ENCODE assay signal across 18 cellular contexts in genomic region chr16:78199325-78200022, GRCh38.
A peak's percentile ranks its signal among the peaks of the same experiment; 100 is the strongest.
DNase-seq lines count a peak whose midpoint lies in the region; ATAC-seq, FAIRE-seq and TF ChIP-seq lines count a peak whose summit lies in the region.
"Had no signal": no experiment of that assay in that cellular context is flagged by ENCODE, and none has a peak within 500 bp of the region (broad histone marks: within the 10 kb centered on the region; RNA-seq: fewer than 3 reads in every experiment).

No MANE protein-coding gene starts in this region.

- H3K36me3 Mint-ChIP-seq in Calu3 (ENCODE audit: insufficient read depth, unreplicated experiment), result no peaks in the 10 kb centered on the region

- peak overlapping the region; percentile 2 for H3K27ac Mint-ChIP-seq in Calu3 (ENCODE audit: unreplicated experiment)

- H3K36me3 ChIP-seq in hepatocyte (replicated peaks; ENCODE audit: insufficient read depth, low read depth), result no peaks in the 10 kb centered on the region
- no peaks in the 10 kb centered on the region for H3K36me3 ChIP-seq in mucosa of descending colon (ENCODE audit: low read depth)

- intact Hi-C loops in Calu3 (cut with micrococcal nuclease; ENCODE audit: unreplicated experiment) (no loop called here), mucosa of descending colon (cut with DNase I, micrococcal nuclease) (no loop called here)

- H3K27me3 ChIP-seq in hepatocyte, result no peaks in the 10 kb centered on the region

- no peak overlapping the region for H3K4me2 ChIP-seq in hepatocyte
- H3K4me2 ChIP-seq: KMS-11 had no signal

- TF ChIP-seq CTCF in Calu3 (IDR thresholded peaks at IDR 0.05; ENCODE audit: unreplicated experiment) (no peak), hepatocyte (IDR thresholded peaks at IDR 0.05; ENCODE audit: poor library complexity) (no peak), mucosa of descending colon (IDR thresholded peaks at IDR 0.05) (no peak)

- peak overlapping the region; percentile 58 for H3K27ac ChIP-seq in hepatocyte
- H3K27ac ChIP-seq: KMS-11 had no signal

- peak; percentile 94 for ATAC-seq in mucosa of descending colon
- no peak for ATAC-seq in HG03460 (IDR thresholded peaks at IDR 0.05; ENCODE audit: unreplicated experiment)
- ATAC-seq in HG02588 (IDR thresholded peaks at IDR 0.05; ENCODE audit: unreplicated experiment), result no peak

- H3K4me1 Mint-ChIP-seq in Calu3 (ENCODE audit: low read depth, unreplicated experiment), result peaks cover 32% of the 10 kb centered on the region

- WGBS in hepatocyte (ENCODE audit: low lambda C conversion rate, missing lambda C conversion rate), result 77% methylated on average over 7 of the region's 7 CpGs

- H3K9me3 ChIP-seq in hepatocyte (ENCODE audit: low read depth), result no peaks in the 10 kb centered on the region
- no peaks in the 10 kb centered on the region for H3K9me3 ChIP-seq in mucosa of descending colon

- CTCF ChIA-PET in Calu3 (lab: Charles Lee), result interaction anchor here (0.5 kb wide), 1 partner anchor 27 kb away, joined by 3 read pairs; no protein-coding TSS in a partner anchor

- H3K79me2 ChIP-seq in hepatocyte, result no peaks in the 10 kb centered on the region

- H3K9me2 ChIP-seq in hepatocyte (replicated peaks; ENCODE audit: insufficient read depth), result no peaks in the 10 kb centered on the region

- BruUV-seq in Calu3 (replicated peaks; lab: Mats Ljungman, UMichigan), result no TSS peak

- no peak for FAIRE-seq in GM19239 (lab: Jason Lieb, UNC)
- FAIRE-seq: A204.1 had no signal

- H3K9me3 Mint-ChIP-seq in Calu3 (ENCODE audit: low read depth, unreplicated experiment), result no peaks in the 10 kb centered on the region

- no peak for DNase-seq in Calu3
- DNase-seq in NCI-H69 (lab: John Stamatoyannopoulos, UW), result peak; percentile 29
- peak; percentile 36 for DNase-seq in hepatocyte (ENCODE audit: low spot score)
- DNase-seq in mucosa of descending colon, result peak in 1 of 3 donors; percentile 50
- DNase-seq in DMS 273 treated with DMSO at 0.1 percent for 48 hours (lab: John Stamatoyannopoulos, UW), result no peak
- DNase-seq in GM19239 (ENCODE audit: insufficient read length, low spot score), result no peak
- DNase-seq: C1 segment of cervical spinal cord; DMS79 treated with DMSO at 0.1 percent for 48 hours; GOT3; NCI-H1092; NCI-H187; NK-92 treated with Interleukin-12 subunit alpha and Interleukin-12 subunit beta, amount 100 ng/mL, for 24 hours; OCI-M1; RPMI8226 had no signal

- no peak overlapping the region for H3K4me3 Mint-ChIP-seq in Calu3 (ENCODE audit: low read depth, unreplicated experiment)

- H3K4me1 ChIP-seq in hepatocyte (ENCODE audit: insufficient read depth) (peaks cover 8% of the 10 kb centered on the region), mucosa of descending colon (ENCODE audit: low read depth) (no peaks in the 10 kb centered on the region)

- H3K4me3 ChIP-seq in hepatocyte (no peak overlapping the region), mucosa of descending colon (no peak overlapping the region)

- H2AFZ ChIP-seq in hepatocyte, result no peak overlapping the region

- no peaks in the 10 kb centered on the region for H4K20me1 ChIP-seq in hepatocyte (ENCODE audit: insufficient read depth, poor library complexity, severe bottlenecking)

- no peaks in the 10 kb centered on the region for H3K27me3 Mint-ChIP-seq in Calu3 (ENCODE audit: unreplicated experiment)

Comparison
In these comparisons a context has a peak if more than half of its experiments do, and no peak if none do; other contexts are left out.
1. DNase-seq: peak in NCI-H69 (single experiment) and hepatocyte (single experiment); none in Calu3 (single experiment), DMS 273 treated with DMSO at 0.1 percent for 48 hours (single experiment) and GM19239 (single experiment).